13 cellular contexts compared by ENCODE assay signal in the genomic region with DNA sequence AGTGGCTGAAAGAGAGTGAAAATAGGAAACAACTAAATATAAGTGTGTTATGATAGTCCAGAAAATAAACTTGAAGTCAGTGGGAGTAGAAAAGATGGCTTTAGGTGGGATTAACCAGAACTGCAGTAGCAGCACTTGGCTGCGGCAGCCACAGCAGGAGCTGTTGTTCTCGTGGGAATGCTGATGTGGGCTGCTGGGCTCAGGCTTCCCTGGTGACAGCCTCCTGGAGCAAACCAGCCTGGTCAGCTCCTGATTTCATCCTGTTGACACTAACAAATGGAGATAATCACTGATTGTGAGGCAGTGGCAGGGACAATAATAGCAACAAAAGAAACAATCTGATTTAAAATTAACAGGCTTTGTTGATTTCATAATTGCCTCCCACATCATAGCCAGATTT.
A peak's percentile ranks its signal among the peaks of the same experiment; 100 is the strongest.
DNase-seq lines count a peak whose midpoint lies in the region; ATAC-seq and TF ChIP-seq lines count a peak whose summit lies in the region.
"Had no signal": no experiment of that assay in that cellular context is flagged by ENCODE, and none has a peak within 500 bp of the region (broad histone marks: within the 10 kb centered on the region; RNA-seq: fewer than 3 reads in every experiment).

No MANE protein-coding gene starts in this region.

- H3K27ac Mint-ChIP-seq in MCF 10A (ENCODE audit: low read depth, unreplicated experiment), result peak overlapping the region; percentile 2

- DNase-seq in MCF 10A (ENCODE audit: unreplicated experiment), result no peak
- DNase-seq in mammary epithelial cell, result no peak
- DNase-seq in superior temporal gyrus (ENCODE audit: extremely low spot score), result peak; percentile 79
- no peak for DNase-seq in H4 (ENCODE audit: low spot score)
- DNase-seq in left colon, result no peak
- DNase-seq: activated CD4-positive, alpha-beta T cell treated with anti-CD3 and anti-CD28 coated beads, Interleukin-2, amount 50 U/mL, for 4 hours; activated effector memory CD4-positive, alpha-beta T cell treated with anti-CD3 and anti-CD28 coated beads, Interleukin-2, amount 50 U/mL, for 16 hours; NCI-H187 treated with DMSO at 0.1 percent for 48 hours; stimulated activated CD4-positive, alpha-beta T cell treated with anti-CD3 and anti-CD28 coated beads, Interleukin-15, amount 100 ng/mL, for 24 hours had no signal

- no peaks in the 10 kb centered on the region for H3K4me1 ChIP-seq in mammary epithelial cell (ENCODE audit: insufficient read depth, low read length)

- WGBS in mammary epithelial cell (ENCODE audit: low coverage, missing lambda C conversion rate), result 89% methylated on average over 2 of the region's 2 CpGs

- H3K27ac ChIP-seq in mammary epithelial cell (ENCODE audit: insufficient read depth, low read depth, low read length) (no peak overlapping the region), cingulate gyrus (ENCODE audit: low read depth, low read length) (peak overlapping the region; percentile 66), layer of hippocampus (ENCODE audit: low read depth, low read length) (peak overlapping the region; percentile 64)

- H3K9me3 Mint-ChIP-seq in MCF 10A (ENCODE audit: unreplicated experiment), result no peaks in the 10 kb centered on the region

- BruUV-seq in MCF 10A (replicated peaks; lab: Mats Ljungman, UMichigan), result no TSS peak
- no TSS peak for BruUV-seq in mammary epithelial cell (replicated peaks; lab: Mats Ljungman, UMichigan)

- H3K36me3 ChIP-seq in mammary epithelial cell (ENCODE audit: insufficient read depth, low read length), result no peaks in the 10 kb centered on the region

- dilution Hi-C loops in mammary epithelial cell (cut with HindIII; ENCODE audit: low sequenced_read_pairs), result no loop called here

- H3K9ac ChIP-seq in mammary epithelial cell (ENCODE audit: insufficient read depth, low read length), result no peak overlapping the region

- H3K36me3 Mint-ChIP-seq in MCF 10A (ENCODE audit: insufficient read depth, unreplicated experiment), result no peaks in the 10 kb centered on the region

- H3K9me3 ChIP-seq in mammary epithelial cell (replicated peaks; ENCODE audit: insufficient read depth, low read length), result no peaks in the 10 kb centered on the region

- in situ Hi-C loops in mammary epithelial cell (cut with MboI; ENCODE audit: low sequenced_read_pairs in 2 of 2), result no loop called here

- H3K4me1 Mint-ChIP-seq in MCF 10A (ENCODE audit: insufficient read depth, unreplicated experiment), result peaks cover 16% of the 10 kb centered on the region

- CTCF ChIA-PET in MCF 10A (lab: Yijun Ruan, JAX), result no interaction called here
- CTCF ChIA-PET in mammary epithelial cell (lab: Charles Lee; ENCODE audit: low non-redundant PET), result no interaction called here

- no peaks in the 10 kb centered on the region for H3K27me3 ChIP-seq in mammary epithelial cell (ENCODE audit: insufficient read depth, low read length)
- H3K27me3 ChIP-seq in layer of hippocampus (ENCODE audit: control insufficient read depth, insufficient read depth, low read length), result no peaks in the 10 kb centered on the region

- no peaks in the 10 kb centered on the region for H3K27me3 Mint-ChIP-seq in MCF 10A (ENCODE audit: insufficient read depth, unreplicated experiment)

- no peak overlapping the region for H3K4me2 ChIP-seq in mammary epithelial cell (ENCODE audit: insufficient read depth, low read depth, low read length)

- H3K4me3 ChIP-seq in mammary epithelial cell (replicated peaks in 1 of 3; ENCODE audit: insufficient read depth in 1 of 3, low read depth in 2 of 3, low read length in 3 of 3), result no peak overlapping the region
- H3K4me3 ChIP-seq: K562 had no signal

- no peak overlapping the region for H2AFZ ChIP-seq in mammary epithelial cell (ENCODE audit: low read depth, low read length)

- no peak for ATAC-seq in GM19023 (IDR thresholded peaks at IDR 0.05; ENCODE audit: unreplicated experiment)
- no peak for ATAC-seq in left colon
- ATAC-seq: K562 had no signal

- intact Hi-C loops in MCF 10A (cut with micrococcal nuclease), result no loop called here
- intact Hi-C loops in mammary epithelial cell (cut with micrococcal nuclease), result no loop called here
- intact Hi-C loops in left colon (cut with DNase I, micrococcal nuclease), result no loop called here

- POLR2A ChIA-PET in MCF 10A (lab: Yijun Ruan, JAX), result interaction anchor here (1.0 kb wide), 1 partner anchor 48 kb away, joined by 3 read pairs; no protein-coding TSS in a partner anchor

- peaks cover 76% of the 10 kb centered on the region for H3K79me2 ChIP-seq in mammary epithelial cell (ENCODE audit: insufficient read depth, low read length)

- H4K20me1 ChIP-seq in mammary epithelial cell (ENCODE audit: insufficient read depth, low read length), result no peaks in the 10 kb centered on the region

- H3K4me3 Mint-ChIP-seq in MCF 10A (ENCODE audit: unreplicated experiment), result no peak overlapping the region

- no peak for TF ChIP-seq CTCF in MCF 10A (IDR thresholded peaks at IDR 0.05; ENCODE audit: unreplicated experiment)
- no peak for TF ChIP-seq CTCF in mammary epithelial cell (conservative IDR thresholded peaks at IDR 0.05 in 1 of 2, IDR thresholded peaks at IDR 0.05 in 1 of 2; ENCODE audit: extremely low read depth in 1 of 2, insufficient read depth in 1 of 2, low read depth in 1 of 2, low read length in 2 of 2)
